In the genomic region with DNA sequence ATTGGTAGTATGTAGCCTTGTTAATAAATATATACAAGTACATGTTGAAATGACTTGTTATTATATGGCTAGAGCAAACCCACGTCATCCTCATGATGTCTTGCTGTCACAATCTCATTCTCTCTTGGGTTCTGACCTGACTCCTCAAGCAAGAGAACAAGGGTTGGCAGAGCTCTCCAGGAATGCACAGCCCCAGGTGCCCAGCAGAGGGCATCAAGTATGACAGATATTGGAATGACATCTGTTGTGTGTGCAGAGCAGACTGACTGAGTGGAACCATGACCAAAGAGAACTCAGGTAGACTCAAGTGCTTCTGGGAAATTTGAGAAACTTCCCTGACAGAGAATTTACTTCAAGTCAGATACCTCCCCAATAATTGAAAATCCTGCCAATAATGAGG, we compare ENCODE assay signal across 14 cellular contexts.
DNase-seq lines count a peak whose midpoint lies in the region; ATAC-seq and TF ChIP-seq lines count a peak whose summit lies in the region.
"Had no signal": no experiment of that assay in that cellular context is flagged by ENCODE, and none has a peak within 500 bp of the region (broad histone marks: within the 10 kb centered on the region; RNA-seq: fewer than 3 reads in every experiment).

No MANE protein-coding gene starts in this region.

- TF ChIP-seq CTCF in 22Rv1 (IDR thresholded peaks at IDR 0.05) (peak; percentile 67), C4-2B (conservative IDR thresholded peaks at IDR 0.05) (peak; percentile 63), suprapubic skin (IDR thresholded peaks at IDR 0.05) (no peak)

- H3K27ac ChIP-seq in 22Rv1: no peak overlapping the region
- no peak overlapping the region for H3K27ac ChIP-seq in C4-2B
- no peak overlapping the region for H3K27ac ChIP-seq in Karpas-422 (ENCODE audit: low read length)
- no peak overlapping the region for H3K27ac ChIP-seq in suprapubic skin
- H3K27ac ChIP-seq: body of pancreas, neutrophil, skin epidermis had no signal

- H3K36me3 ChIP-seq in Karpas-422 (ENCODE audit: insufficient read depth, low read length) (no peaks in the 10 kb centered on the region), suprapubic skin (no peaks in the 10 kb centered on the region)
- H3K36me3 ChIP-seq: neutrophil had no signal

- no peaks in the 10 kb centered on the region for H3K79me2 ChIP-seq in Karpas-422 (ENCODE audit: low read length)

- no peak for TF ChIP-seq EP300 in suprapubic skin (IDR thresholded peaks at IDR 0.05)

- H2AFZ ChIP-seq in Karpas-422 (ENCODE audit: low read length): no peak overlapping the region

- H4K20me1 ChIP-seq in Karpas-422 (ENCODE audit: insufficient read depth, low read depth, low read length): no peaks in the 10 kb centered on the region

- no peak for TF ChIP-seq POLR2A in suprapubic skin (IDR thresholded peaks at IDR 0.05)

- ATAC-seq in GM18511 (IDR thresholded peaks at IDR 0.05; ENCODE audit: unreplicated experiment): no peak
- ATAC-seq: body of pancreas had no signal

- no peaks in the 10 kb centered on the region for H3K4me1 ChIP-seq in Karpas-422 (ENCODE audit: low read length)
- H3K4me1 ChIP-seq in suprapubic skin: no peaks in the 10 kb centered on the region
- H3K4me1 ChIP-seq: body of pancreas had no signal

- no peak overlapping the region for H3K4me2 ChIP-seq in Karpas-422 (ENCODE audit: low read depth, low read length, poor library complexity, severe bottlenecking)

- H3K4me3 ChIP-seq in Karpas-422 (ENCODE audit: low read length): no peak overlapping the region
- no peak overlapping the region for H3K4me3 ChIP-seq in suprapubic skin
- H3K4me3 ChIP-seq: body of pancreas, lung, skin epidermis had no signal

- no peaks in the 10 kb centered on the region for H3K27me3 ChIP-seq in Karpas-422 (ENCODE audit: low read length)
- H3K27me3 ChIP-seq in suprapubic skin: no peaks in the 10 kb centered on the region
- H3K27me3 ChIP-seq: body of pancreas, neutrophil had no signal

- no peak overlapping the region for H3K9ac ChIP-seq in Karpas-422 (ENCODE audit: low read length)

- WGBS in suprapubic skin: 71% methylated on average over 1 of the region's 1 CpG

- H3K9me3 ChIP-seq in Karpas-422 (ENCODE audit: low read length) (no peaks in the 10 kb centered on the region), suprapubic skin (no peaks in the 10 kb centered on the region)
- H3K9me3 ChIP-seq: body of pancreas, neutrophil had no signal

- H3K9me2 ChIP-seq in Karpas-422 (replicated peaks; ENCODE audit: insufficient read depth, low read length): no peaks in the 10 kb centered on the region

- DNase-seq in Karpas-422 (peak; percentile 84), SW480 (ENCODE audit: low spot score) (peak; percentile 32), HK-2 (ENCODE audit: unreplicated experiment) (no peak), suprapubic skin (ENCODE audit: low spot score in 2 of 2) (no peak)
- DNase-seq: activated CD4-positive, alpha-beta T cell treated with anti-CD3 and anti-CD28 coated beads, Interleukin-2, amount 50 U/mL, for 48 hours; activated gamma-delta T cell; body of pancreas; NCI-H187 treated with DMSO at 0.1 percent for 48 hours had no signal

Comparison
In these comparisons a context has a peak if more than half of its experiments do, and no peak if none do; other contexts are left out.
1. CTCF ChIP-seq: peak in 22Rv1 (single experiment) and C4-2B (single experiment); none in suprapubic skin (0 of 2).
2. DNase-seq: peak in Karpas-422 (single experiment) and SW480 (single experiment); none in HK-2 (single experiment) and suprapubic skin (0 of 2).